19 cellular contexts compared by ENCODE assay signal in genomic region chr9:38129366-38129765, GRCh38.
DNase-seq lines count a peak whose midpoint lies in the region; ATAC-seq and TF ChIP-seq lines count a peak whose summit lies in the region.
"Had no signal": no experiment of that assay in that cellular context is flagged by ENCODE, and none has a peak within 500 bp of the region (broad histone marks: within the 10 kb centered on the region; RNA-seq: fewer than 3 reads in every experiment).

No MANE protein-coding gene starts in this region.

- H3K27me3 ChIP-seq in BLaER1 (no peaks in the 10 kb centered on the region), left lung (peaks cover 0 to 7% of the 10 kb centered on the region in 2 donors), uterus (no peaks in the 10 kb centered on the region)
- no peaks in the 10 kb centered on the region for H3K27me3 ChIP-seq in BLaER1 treated with 17β-estradiol and CSF1 and Interleukin-3, amounts not matched to agents 10 nM and 100 nM
- H3K27me3 ChIP-seq: BE2C had no signal

- peaks cover 64% of the 10 kb centered on the region for H3K4me1 ChIP-seq in BLaER1
- H3K4me1 ChIP-seq in BLaER1 treated with 17β-estradiol and CSF1 and Interleukin-3, amounts not matched to agents 10 nM and 100 nM, result peaks cover 18 to 71% (median 44%) of the 10 kb centered on the region in 10 experiments; a peak in 19 of 20 replicates
- no peaks in the 10 kb centered on the region for H3K4me1 ChIP-seq in left lung
- H3K4me1 ChIP-seq in uterus, result no peaks in the 10 kb centered on the region
- H3K4me1 ChIP-seq: BE2C, HAP-1 had no signal

- TF ChIP-seq POLR2A in uterus (IDR thresholded peaks at IDR 0.05), result no peak

- no peaks in the 10 kb centered on the region for H4K20me1 ChIP-seq in BLaER1
- no peaks in the 10 kb centered on the region for H4K20me1 ChIP-seq in BLaER1 treated with 17β-estradiol and CSF1 and Interleukin-3, amounts not matched to agents 10 nM and 100 nM

- H3K4me3 ChIP-seq in BLaER1 (no peak overlapping the region), left lung (no peak overlapping the region), uterus (no peak overlapping the region)
- H3K4me3 ChIP-seq in BLaER1 treated with 17β-estradiol and CSF1 and Interleukin-3, amounts not matched to agents 10 nM and 100 nM, result no peak overlapping the region
- H3K4me3 ChIP-seq: HAP-1 had no signal

- TF ChIP-seq CTCF in left lung (IDR thresholded peaks at IDR 0.05), result no peak
- no peak for TF ChIP-seq CTCF in mesothelial cell of epicardium (IDR thresholded peaks at IDR 0.05; ENCODE audit: unreplicated experiment)
- no peak for TF ChIP-seq CTCF in uterus (IDR thresholded peaks at IDR 0.05)

- no peak overlapping the region for H3K9ac ChIP-seq in BLaER1
- H3K9ac ChIP-seq in BLaER1 treated with 17β-estradiol and CSF1 and Interleukin-3, amounts not matched to agents 10 nM and 100 nM, result no peak overlapping the region

- no peaks in the 10 kb centered on the region for H3K9me3 Mint-ChIP-seq in mesothelial cell of epicardium
- H3K9me3 Mint-ChIP-seq in activated CD4-positive, alpha-beta memory T cell treated with anti-CD3 and anti-CD28 coated beads, Interleukin-2, amount 10 ng/mL, durations not matched to agents 7 days and 5 days, result no peaks in the 10 kb centered on the region
- H3K9me3 Mint-ChIP-seq: CD4-positive, CD25-positive, alpha-beta regulatory T cell; CD8-positive, alpha-beta T cell; HFFc6 had no signal

- no peak overlapping the region for H3K27ac Mint-ChIP-seq in mesothelial cell of epicardium
- H3K27ac Mint-ChIP-seq in activated CD4-positive, alpha-beta memory T cell treated with anti-CD3 and anti-CD28 coated beads, Interleukin-2, amount 10 ng/mL, durations not matched to agents 7 days and 5 days, result no peak overlapping the region
- H3K27ac Mint-ChIP-seq: CD4-positive, CD25-positive, alpha-beta regulatory T cell; CD8-positive, alpha-beta T cell; HFFc6 had no signal

- POLR2A ChIA-PET in activated CD4-positive, alpha-beta memory T cell treated with anti-CD3 and anti-CD28 coated beads, Interleukin-2, amount 10 ng/mL, durations not matched to agents 7 days and 5 days (lab: Charles Lee), result no interaction called here

- peaks cover 2% of the 10 kb centered on the region for H3K4me1 Mint-ChIP-seq in mesothelial cell of epicardium
- no peaks in the 10 kb centered on the region for H3K4me1 Mint-ChIP-seq in activated CD4-positive, alpha-beta memory T cell treated with anti-CD3 and anti-CD28 coated beads, Interleukin-2, amount 10 ng/mL, durations not matched to agents 7 days and 5 days
- H3K4me1 Mint-ChIP-seq: CD4-positive, CD25-positive, alpha-beta regulatory T cell had no signal

- H3K4me3 Mint-ChIP-seq in mesothelial cell of epicardium, result no peak overlapping the region
- no peak overlapping the region for H3K4me3 Mint-ChIP-seq in activated CD4-positive, alpha-beta memory T cell treated with anti-CD3 and anti-CD28 coated beads, Interleukin-2, amount 10 ng/mL, durations not matched to agents 7 days and 5 days
- H3K4me3 Mint-ChIP-seq: CD4-positive, CD25-positive, alpha-beta regulatory T cell; CD8-positive, alpha-beta T cell; HFFc6 had no signal

- intact Hi-C loops in left lung (cut with DNase I), result no loop called here
- intact Hi-C loops in posterior vena cava (cut with DNase I), result loop anchor here in 1 of 2 donors (10.0 kb wide), 1 partner anchor 65 kb away; no protein-coding TSS in a partner anchor
- intact Hi-C loops in uterus (cut with DNase I; ENCODE audit: low total_unique reads), result loop anchor here (10.0 kb wide), 1 partner anchor 55 kb away; no protein-coding TSS in a partner anchor
- intact Hi-C loops in head of caudate nucleus (cut with DNase I), result no loop called here

- DNase-seq in left lung (no peak), posterior vena cava (ENCODE audit: low spot score) (peak; percentile 42), mesothelial cell of epicardium (ENCODE audit: low spot score in 2 of 2, unreplicated experiment in 2 of 2) (no peak), uterus (no peak), head of caudate nucleus (no peak)
- DNase-seq in activated CD4-positive, alpha-beta memory T cell treated with anti-CD3 and anti-CD28 coated beads, Interleukin-2, amount 10 ng/mL, durations not matched to agents 7 days and 5 days, result no peak
- DNase-seq: AML-193; BE2C; CD4-positive, CD25-positive, alpha-beta regulatory T cell; CD8-positive, alpha-beta T cell; DMS153; DND-41; GOT3; HFFc6 had no signal

- H3K9me3 ChIP-seq in BLaER1 (no peaks in the 10 kb centered on the region), left lung (no peaks in the 10 kb centered on the region), uterus (no peaks in the 10 kb centered on the region)
- no peaks in the 10 kb centered on the region for H3K9me3 ChIP-seq in BLaER1 treated with 17β-estradiol and CSF1 and Interleukin-3, amounts not matched to agents 10 nM and 100 nM (replicated peaks in 1 of 11)
- H3K9me3 ChIP-seq: BE2C, Caco-2, HAP-1 had no signal

- H3K27me3 Mint-ChIP-seq in mesothelial cell of epicardium (ENCODE audit: low read depth), result peaks cover 16% of the 10 kb centered on the region
- peaks cover 18% of the 10 kb centered on the region for H3K27me3 Mint-ChIP-seq in activated CD4-positive, alpha-beta memory T cell treated with anti-CD3 and anti-CD28 coated beads, Interleukin-2, amount 10 ng/mL, durations not matched to agents 7 days and 5 days

- H3K36me3 Mint-ChIP-seq in mesothelial cell of epicardium, result no peaks in the 10 kb centered on the region
- no peaks in the 10 kb centered on the region for H3K36me3 Mint-ChIP-seq in activated CD4-positive, alpha-beta memory T cell treated with anti-CD3 and anti-CD28 coated beads, Interleukin-2, amount 10 ng/mL, durations not matched to agents 7 days and 5 days (ENCODE audit: low read depth)
- H3K36me3 Mint-ChIP-seq: CD4-positive, CD25-positive, alpha-beta regulatory T cell; CD8-positive, alpha-beta T cell had no signal

- H3K36me3 ChIP-seq in BLaER1, result no peaks in the 10 kb centered on the region
- H3K36me3 ChIP-seq in BLaER1 treated with 17β-estradiol and CSF1 and Interleukin-3, amounts not matched to agents 10 nM and 100 nM, result no peaks in the 10 kb centered on the region
- no peaks in the 10 kb centered on the region for H3K36me3 ChIP-seq in left lung
- H3K36me3 ChIP-seq in uterus, result no peaks in the 10 kb centered on the region
- H3K36me3 ChIP-seq: BE2C, HAP-1 had no signal

- H3K4me2 ChIP-seq in BLaER1, result peak overlapping the region; percentile 70; the same call in 1 of the 2 replicates
- peak overlapping the region in 8 of 11 experiments; percentile 12 to 92 (median 29); a peak in 11 of 22 replicates for H3K4me2 ChIP-seq in BLaER1 treated with 17β-estradiol and CSF1 and Interleukin-3, amounts not matched to agents 10 nM and 100 nM

- peak; percentile 50 for ATAC-seq in left lung
- ATAC-seq: CD8-positive, alpha-beta T cell had no signal

- CTCF ChIA-PET in activated CD4-positive, alpha-beta memory T cell treated with anti-CD3 and anti-CD28 coated beads, Interleukin-2, amount 10 ng/mL, durations not matched to agents 7 days and 5 days (lab: Charles Lee), result no interaction called here

- H3K27ac ChIP-seq in BLaER1, result no peak overlapping the region
- no peak overlapping the region for H3K27ac ChIP-seq in BLaER1 treated with 17β-estradiol and CSF1 and Interleukin-3, amounts not matched to agents 10 nM and 100 nM
- H3K27ac ChIP-seq in left lung, result no peak overlapping the region
- no peak overlapping the region for H3K27ac ChIP-seq in uterus
- H3K27ac ChIP-seq: C4-2B had no signal
